Comparison of ENCODE assay signal across 20 cellular contexts in the genomic region with DNA sequence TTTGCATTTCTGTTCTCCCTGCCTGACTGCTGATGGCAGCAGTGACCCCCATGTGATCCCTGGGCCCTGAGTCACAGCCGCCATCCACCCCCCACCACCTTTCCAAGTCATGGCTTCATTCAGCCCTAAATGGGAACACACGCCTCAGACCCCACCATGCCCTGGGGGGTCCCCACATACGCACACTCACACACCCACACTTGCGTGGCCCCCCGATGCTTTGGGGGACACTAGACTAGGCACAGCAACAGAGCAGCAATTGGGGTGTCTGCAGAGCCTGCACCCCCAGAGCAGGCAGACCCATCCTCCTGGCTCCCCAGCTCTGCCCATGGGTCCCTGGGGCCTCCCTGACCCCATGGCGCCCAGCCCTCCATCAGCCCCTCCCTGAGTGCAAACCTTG. TPM values are rescaled to one million over a fixed set of nuclear protein-coding genes. Genes with fewer than 3 reads are reported as not detected.
"Had no signal": no experiment of that assay in that cellular context is flagged by ENCODE, and none has a peak within 500 bp of the region (broad histone marks: within the 10 kb centered on the region; RNA-seq: fewer than 3 reads in every experiment).

No MANE protein-coding gene starts in this region.

- H3K4me3 Mint-ChIP-seq: activated naive CD8-positive, alpha-beta T cell; naive B cell had no signal

- H3K4me3 ChIP-seq: lung, upper lobe of left lung had no signal

- H3K27me3 ChIP-seq: brain microvascular endothelial cell, upper lobe of left lung had no signal

- DNase-seq: activated T-cell treated with anti-CD3 and anti-CD28 coated beads for 4 hours; amygdala; brain microvascular endothelial cell; head of caudate nucleus; left colon; midbrain; naive B cell; occipital lobe; stimulated activated CD4-positive, alpha-beta T cell treated with anti-CD3 and anti-CD28 coated beads, Interleukin-2, amount 100 ng/mL, for 24 hours; stimulated activated naive CD4-positive, alpha-beta T cell; substantia nigra had no signal

- H3K27me3 Mint-ChIP-seq: activated naive CD8-positive, alpha-beta T cell; naive B cell; progenitor cell of endocrine pancreas had no signal

- H3K27ac Mint-ChIP-seq: activated naive CD8-positive, alpha-beta T cell; progenitor cell of endocrine pancreas had no signal

- ATAC-seq: esophagus mucosa, left colon, right cardiac atrium had no signal

- H3K27ac ChIP-seq: brain microvascular endothelial cell, upper lobe of left lung had no signal

- FAIRE-seq: endometrium had no signal

- H3K36me3 Mint-ChIP-seq: activated naive CD8-positive, alpha-beta T cell had no signal

- H3K9me3 ChIP-seq: upper lobe of left lung had no signal

RNA-seq across cellular contexts. Expression of gene LRRC25, which starts 46.0 kb away (rescaled TPM):
- total RNA-seq: dermis microvascular lymphatic vessel endothelial cell; progenitor cell of endocrine pancreas; T-helper 2 cell treated with Interferon-gamma antibody and Interleukin-4, amounts not matched to agents 100 ng/mL and 5 ng/mL, for 36 hours had no signal

RNA-seq across cellular contexts. Expression of gene GDF15, which starts 57.4 kb away (rescaled TPM):
- total RNA-seq: occipital lobe; T-helper 2 cell treated with Interferon-gamma antibody and Interleukin-4, amounts not matched to agents 100 ng/mL and 5 ng/mL, for 36 hours had no signal
